1 cellular context compared by ENCODE assay signal in genomic region chr15:50354838-50355611, GRCh38.
A peak's percentile ranks its signal among the peaks of the same experiment; 100 is the strongest.
TF ChIP-seq lines count a peak whose summit lies in the region.

Gene GABPB1 (minus strand): TSS chr15:50355198. CDS start chr15:50309798, 45,400 bp downstream.

TF ChIP-seq in HepG2, 621 proteins besides CTCF, POLR2A, EP300 and RAD21 (continued from another document and continues in another):
- TF ChIP-seq ZNF800 (CRISPR knock-in tag; IDR thresholded peaks at IDR 0.05) (peak; percentile 30; the same call in 1 of the 2 replicates), U2AF1 (optimal IDR thresholded peaks at IDR 0.05; ENCODE audit: low read depth, low read length) (peak; percentile 94), HOMEZ (CRISPR knock-in tag; IDR thresholded peaks at IDR 0.05; ENCODE audit: low read depth) (no peak), MTF1 (CRISPR knock-in tag; IDR thresholded peaks at IDR 0.05) (peak; percentile 59), ZNF546 (CRISPR knock-in tag; conservative IDR thresholded peaks at IDR 0.05) (peak; percentile 90), THAP8 (CRISPR knock-in tag; IDR thresholded peaks at IDR 0.05; ENCODE audit: borderline replicate concordance) (0 out of 2 replicates have a peak, but pooled peaks have one; percentile 12), ZNF570 (CRISPR knock-in tag; IDR thresholded peaks at IDR 0.05; ENCODE audit: borderline replicate concordance) (peak; percentile 55; the same call in 1 of the 2 replicates), FOXK2 (IDR thresholded peaks at IDR 0.05) (no peak), ZZZ3 (CRISPR knock-in tag; IDR thresholded peaks at IDR 0.05; ENCODE audit: borderline replicate concordance) (peak; percentile 86; the same call in 1 of the 2 replicates), ZNF777 (CRISPR knock-in tag; IDR thresholded peaks at IDR 0.05) (peak; percentile 66), YEATS2 (CRISPR knock-in tag; IDR thresholded peaks at IDR 0.05; ENCODE audit: borderline replicate concordance) (peak; percentile 92), AFF4 (CRISPR knock-in tag; IDR thresholded peaks at IDR 0.05) (peak; percentile 66; the same call in 1 of the 2 replicates), HDAC6 (IDR thresholded peaks at IDR 0.05; ENCODE audit: low read depth, low read length) (no peak), ZNF558 (CRISPR knock-in tag; IDR thresholded peaks at IDR 0.05; ENCODE audit: borderline replicate concordance) (peak; percentile 86; the same call in 1 of the 2 replicates), DRAP1 (CRISPR knock-in tag; IDR thresholded peaks at IDR 0.05) (peak; percentile 53; the same call in 1 of the 2 replicates), ZNF552 (CRISPR knock-in tag; IDR thresholded peaks at IDR 0.05; ENCODE audit: borderline replicate concordance) (no peak; the same call in 1 of the 2 replicates), DMTF1 (CRISPR knock-in tag; IDR thresholded peaks at IDR 0.05) (peak; percentile 46; the same call in 1 of the 2 replicates), SAP130 (CRISPR knock-in tag; IDR thresholded peaks at IDR 0.05; ENCODE audit: low read depth) (peak; percentile 87), IRF9 (CRISPR knock-in tag; IDR thresholded peaks at IDR 0.05; ENCODE audit: borderline replicate concordance) (peak; percentile 40; the same call in 1 of the 2 replicates), ZBED4 (CRISPR knock-in tag; IDR thresholded peaks at IDR 0.05; ENCODE audit: borderline replicate concordance) (no peak; the same call in 1 of the 2 replicates), ZFP41 (CRISPR knock-in tag; IDR thresholded peaks at IDR 0.05; ENCODE audit: borderline replicate concordance) (0 out of 2 replicates have a peak, but pooled peaks have one; percentile 63), MBNL3 (CRISPR knock-in tag; conservative IDR thresholded peaks at IDR 0.05) (no peak), ZNF234 (CRISPR knock-in tag; conservative IDR thresholded peaks at IDR 0.05) (no peak), CEBPB (IDR thresholded peaks at IDR 0.05; ENCODE audit: borderline replicate concordance, low read depth, low read length) (no peak), ZFAT (CRISPR knock-in tag; conservative IDR thresholded peaks at IDR 0.05) (0 out of 2 replicates have a peak, but pooled peaks have one; percentile 47), SALL2 (CRISPR knock-in tag; IDR thresholded peaks at IDR 0.05) (0 out of 2 replicates have a peak, but pooled peaks have one; percentile 30), MYPOP (CRISPR knock-in tag; IDR thresholded peaks at IDR 0.05) (peak; percentile 89), POLR2AphosphoS5 (IDR thresholded peaks at IDR 0.05; ENCODE audit: low read depth, low read length) (peak; percentile 89), LCORL (IDR thresholded peaks at IDR 0.05) (peak; percentile 48; the same call in 1 of the 2 replicates), LCORL (CRISPR knock-in tag; IDR thresholded peaks at IDR 0.05) (no peak), TBX2 (CRISPR knock-in tag; IDR thresholded peaks at IDR 0.05; ENCODE audit: borderline replicate concordance) (peak; percentile 84), STAT5B (CRISPR knock-in tag; IDR thresholded peaks at IDR 0.05) (peak; percentile 36; the same call in 1 of the 2 replicates), CCDC6 (CRISPR knock-in tag; IDR thresholded peaks at IDR 0.05) (peak; percentile 60; the same call in 1 of the 2 replicates), ZNF577 (CRISPR knock-in tag; IDR thresholded peaks at IDR 0.05; ENCODE audit: borderline replicate concordance, low read depth) (no peak), ZNF264 (CRISPR knock-in tag; IDR thresholded peaks at IDR 0.05) (peak; percentile 73; the same call in 1 of the 2 replicates), RARA (CRISPR knock-in tag; IDR thresholded peaks at IDR 0.05) (peak; percentile 14; the same call in 1 of the 2 replicates), ZFP82 (CRISPR knock-in tag; IDR thresholded peaks at IDR 0.05; ENCODE audit: borderline replicate concordance) (0 out of 2 replicates have a peak, but pooled peaks have one; percentile 68), ZNF101 (CRISPR knock-in tag; IDR thresholded peaks at IDR 0.05; ENCODE audit: borderline replicate concordance, low read depth) (no peak), ISX (CRISPR knock-in tag; conservative IDR thresholded peaks at IDR 0.05) (peak; percentile 74), NAIF1 (CRISPR knock-in tag; IDR thresholded peaks at IDR 0.05; ENCODE audit: borderline replicate concordance) (peak; percentile 71; the same call in 1 of the 2 replicates), GRHL1 (CRISPR knock-in tag; conservative IDR thresholded peaks at IDR 0.05) (no peak), MED1 (CRISPR knock-in tag; IDR thresholded peaks at IDR 0.05) (peak; percentile 11; the same call in 1 of the 2 replicates)
